ENCODE assay signal across 18 cellular contexts in the genomic region with DNA sequence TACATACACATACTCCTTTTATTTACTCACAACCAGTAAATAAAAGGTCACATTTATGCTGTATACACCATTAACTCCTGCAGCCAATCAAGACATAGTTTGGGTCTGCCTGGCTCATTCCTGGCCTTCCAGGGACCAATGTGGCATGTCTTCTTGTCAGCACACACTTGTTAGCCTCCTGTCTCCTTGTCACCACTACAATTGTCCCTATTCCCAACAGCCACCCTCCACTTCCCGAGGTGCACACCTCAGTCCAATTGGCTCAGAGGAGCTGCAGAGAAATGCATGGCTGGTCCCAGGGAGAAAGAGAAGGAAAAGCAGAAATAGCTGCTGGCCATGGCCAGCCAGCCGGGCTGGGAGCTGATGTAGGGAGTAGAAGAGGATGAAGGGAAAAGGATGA.
A peak's percentile ranks its signal among the peaks of the same experiment; 100 is the strongest.
DNase-seq lines count a peak whose midpoint lies in the region; ATAC-seq, FAIRE-seq and TF ChIP-seq lines count a peak whose summit lies in the region.
"Had no signal": no experiment of that assay in that cellular context is flagged by ENCODE, and none has a peak within 500 bp of the region (broad histone marks: within the 10 kb centered on the region; RNA-seq: fewer than 3 reads in every experiment).

No MANE protein-coding gene starts in this region.

- no peak for DNase-seq in left ventricle myocardium superior
- no peak for DNase-seq in left ventricle myocardium inferior
- peak; percentile 8 for DNase-seq in sigmoid colon
- DNase-seq in SIG-M5 treated with dmso at 0.1 percent for 504 hours (lab: John Stamatoyannopoulos, UW; ENCODE audit: unreplicated experiment): no peak
- DNase-seq in H54 (ENCODE audit: insufficient read length, low spot score): no peak
- DNase-seq: 8988T; CD4-positive, alpha-beta memory T cell; DMS153; DND-41; EL; GM23248; HFFc6 had no signal

- no peaks in the 10 kb centered on the region for H4K20me1 ChIP-seq in neural cell (ENCODE audit: insufficient read depth)
- H4K20me1 ChIP-seq: BLaER1 had no signal

- H2AFZ ChIP-seq in neural cell (ENCODE audit: low read depth, low read length): no peak overlapping the region
- H2AFZ ChIP-seq: GM23248 had no signal

- H3K27ac ChIP-seq in left ventricle myocardium inferior (replicated peaks) (no peak overlapping the region), neural cell (ENCODE audit: low read length) (peak overlapping the region; percentile 65), sigmoid colon (peak overlapping the region in 1 of 4 donors; percentile 39)
- H3K27ac ChIP-seq: BLaER1, GM23248, HL-60 had no signal

- no peak for TF ChIP-seq RAD21 in neural cell (conservative IDR thresholded peaks at IDR 0.05)

- H3K9me2 ChIP-seq in neural cell (ENCODE audit: insufficient read depth, low read length): no peaks in the 10 kb centered on the region

- H3K79me2 ChIP-seq in neural cell (replicated peaks; ENCODE audit: insufficient read depth, low read length): no peaks in the 10 kb centered on the region

- no peak for TF ChIP-seq CTCF in left ventricle myocardium inferior (IDR thresholded peaks at IDR 0.05; ENCODE audit: borderline replicate concordance)
- no peak for TF ChIP-seq CTCF in neural cell (IDR thresholded peaks at IDR 0.05; ENCODE audit: poor library complexity, severe bottlenecking)
- no peak for TF ChIP-seq CTCF in sigmoid colon (IDR thresholded peaks at IDR 0.05)

- H3K4me2 ChIP-seq in neural cell (ENCODE audit: low read length): no peak overlapping the region
- H3K4me2 ChIP-seq: BLaER1 had no signal

- no peaks in the 10 kb centered on the region for H3K27me3 ChIP-seq in left ventricle myocardium inferior (ENCODE audit: low read depth)
- no peaks in the 10 kb centered on the region for H3K27me3 ChIP-seq in neural cell (ENCODE audit: insufficient read depth, low read depth, low read length)
- H3K27me3 ChIP-seq in sigmoid colon: no peaks in the 10 kb centered on the region
- H3K27me3 ChIP-seq: BLaER1 had no signal

- no peak for FAIRE-seq in H54 (lab: Jason Lieb, UNC)
- FAIRE-seq: GM12878 had no signal

- H3K9me3 ChIP-seq in left ventricle myocardium inferior (replicated peaks): no peaks in the 10 kb centered on the region
- H3K9me3 ChIP-seq in neural cell (ENCODE audit: low read length): no peaks in the 10 kb centered on the region
- H3K9me3 ChIP-seq in sigmoid colon: no peaks in the 10 kb centered on the region
- H3K9me3 ChIP-seq: BLaER1 had no signal

- H3K9ac ChIP-seq in neural cell (ENCODE audit: low read length): peak overlapping the region; percentile 45
- H3K9ac ChIP-seq: BLaER1, GM23248 had no signal

- H3K4me3 ChIP-seq in left ventricle myocardium inferior (no peak overlapping the region), neural cell (ENCODE audit: low read length) (peak overlapping the region; percentile 23), sigmoid colon (no peak overlapping the region)
- H3K4me3 ChIP-seq: BLaER1, GM12878, GM23248 had no signal

- intact Hi-C loops in left ventricle myocardium superior (cut with micrococcal nuclease): no loop called here
- intact Hi-C loops in left ventricle myocardium inferior (cut with micrococcal nuclease): no loop called here
- intact Hi-C loops in sigmoid colon (cut with DNase I): loop anchor here (5.0 kb wide), 1 partner anchor 95 kb away; no protein-coding TSS in a partner anchor

- WGBS in sigmoid colon, 2 donors: 85 to 90% methylated on average over 2 of the region's 2 CpGs

- H3K36me3 ChIP-seq in left ventricle myocardium inferior (no peaks in the 10 kb centered on the region), neural cell (ENCODE audit: insufficient read depth, low read length) (no peaks in the 10 kb centered on the region), sigmoid colon (no peaks in the 10 kb centered on the region)
- H3K36me3 ChIP-seq: BLaER1 had no signal

- TF ChIP-seq EP300 in neural cell (conservative IDR thresholded peaks at IDR 0.05; ENCODE audit: poor library complexity, severe bottlenecking) (no peak), sigmoid colon (IDR thresholded peaks at IDR 0.05) (no peak)

- peaks cover 5% of the 10 kb centered on the region for H3F3A ChIP-seq in neural cell (ENCODE audit: insufficient read depth, low read length, poor library complexity, severe bottlenecking)

- ATAC-seq in left ventricle myocardium superior (peak; percentile 81), GM18520 (IDR thresholded peaks at IDR 0.05; ENCODE audit: unreplicated experiment) (no peak)
- ATAC-seq: GM12878, HCT116 had no signal

- no peak for TF ChIP-seq POLR2A in sigmoid colon (IDR thresholded peaks at IDR 0.05)
- no peak for TF ChIP-seq POLR2A in H54 (IDR thresholded peaks at IDR 0.05; ENCODE audit: low read depth, low read length)

- H3K4me1 ChIP-seq in left ventricle myocardium inferior: peaks cover 28% of the 10 kb centered on the region
- H3K4me1 ChIP-seq in sigmoid colon: peaks cover 0 to 16% (median 5%) of the 10 kb centered on the region in 4 donors

TF ChIP-seq in neural cell, 6 proteins besides CTCF, POLR2A, EP300 and RAD21:
- TF ChIP-seq MXI1 (conservative IDR thresholded peaks at IDR 0.05; ENCODE audit: poor library complexity, severe bottlenecking) (no peak), EZH2 (IDR thresholded peaks at IDR 0.05; ENCODE audit: borderline replicate concordance, insufficient read depth, low read length, poor library complexity, severe bottlenecking) (no peak), TAF1 (IDR thresholded peaks at IDR 0.05; ENCODE audit: low read depth) (no peak), SMC3 (conservative IDR thresholded peaks at IDR 0.05; ENCODE audit: poor library complexity) (no peak)
- TF ChIP-seq, protein P1, sequence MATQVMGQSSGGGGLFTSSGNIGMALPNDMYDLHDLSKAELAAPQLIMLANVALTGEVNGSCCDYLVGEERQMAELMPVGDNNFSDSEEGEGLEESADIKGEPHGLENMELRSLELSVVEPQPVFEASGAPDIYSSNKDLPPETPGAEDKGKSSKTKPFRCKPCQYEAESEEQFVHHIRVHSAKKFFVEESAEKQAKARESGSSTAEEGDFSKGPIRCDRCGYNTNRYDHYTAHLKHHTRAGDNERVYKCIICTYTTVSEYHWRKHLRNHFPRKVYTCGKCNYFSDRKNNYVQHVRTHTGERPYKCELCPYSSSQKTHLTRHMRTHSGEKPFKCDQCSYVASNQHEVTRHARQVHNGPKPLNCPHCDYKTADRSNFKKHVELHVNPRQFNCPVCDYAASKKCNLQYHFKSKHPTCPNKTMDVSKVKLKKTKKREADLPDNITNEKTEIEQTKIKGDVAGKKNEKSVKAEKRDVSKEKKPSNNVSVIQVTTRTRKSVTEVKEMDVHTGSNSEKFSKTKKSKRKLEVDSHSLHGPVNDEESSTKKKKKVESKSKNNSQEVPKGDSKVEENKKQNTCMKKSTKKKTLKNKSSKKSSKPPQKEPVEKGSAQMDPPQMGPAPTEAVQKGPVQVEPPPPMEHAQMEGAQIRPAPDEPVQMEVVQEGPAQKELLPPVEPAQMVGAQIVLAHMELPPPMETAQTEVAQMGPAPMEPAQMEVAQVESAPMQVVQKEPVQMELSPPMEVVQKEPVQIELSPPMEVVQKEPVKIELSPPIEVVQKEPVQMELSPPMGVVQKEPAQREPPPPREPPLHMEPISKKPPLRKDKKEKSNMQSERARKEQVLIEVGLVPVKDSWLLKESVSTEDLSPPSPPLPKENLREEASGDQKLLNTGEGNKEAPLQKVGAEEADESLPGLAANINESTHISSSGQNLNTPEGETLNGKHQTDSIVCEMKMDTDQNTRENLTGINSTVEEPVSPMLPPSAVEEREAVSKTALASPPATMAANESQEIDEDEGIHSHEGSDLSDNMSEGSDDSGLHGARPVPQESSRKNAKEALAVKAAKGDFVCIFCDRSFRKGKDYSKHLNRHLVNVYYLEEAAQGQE (IDR thresholded peaks at IDR 0.05; ENCODE audit: borderline replicate concordance): no peak
